In the genomic region with DNA sequence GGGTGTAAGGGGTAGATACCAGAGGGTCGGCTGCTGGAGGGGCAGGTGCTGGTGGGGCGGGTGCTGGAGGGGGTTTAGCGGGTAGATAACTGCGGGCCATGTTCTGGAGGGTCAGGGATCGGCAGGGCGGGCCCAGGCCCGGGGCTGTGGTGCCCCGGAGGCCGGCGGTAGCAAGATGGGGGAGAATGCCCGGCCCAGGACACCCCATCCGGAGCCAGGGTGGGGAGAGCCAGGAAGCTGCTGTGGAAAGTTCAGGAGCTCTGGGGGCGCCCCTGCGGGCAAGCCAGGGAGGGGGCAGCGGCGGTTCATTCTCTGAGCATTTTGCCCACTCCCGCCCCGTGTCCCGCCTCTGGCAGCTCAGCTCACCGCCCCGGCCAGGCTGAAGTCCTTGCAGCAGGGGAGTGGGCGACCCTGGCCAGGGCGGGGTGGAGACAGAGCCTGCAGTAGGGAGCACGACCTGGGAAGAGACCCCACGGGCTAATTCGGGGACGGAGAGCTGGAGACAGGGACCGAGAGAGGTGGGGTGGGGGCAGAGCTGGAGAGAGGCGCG, we compare ENCODE assay signal across 10 cellular contexts. TPM values are rescaled to one million over a fixed set of nuclear protein-coding genes. Genes with fewer than 3 reads are reported as not detected.
A peak's percentile ranks its signal among the peaks of the same experiment; 100 is the strongest.
DNase-seq lines count a peak whose midpoint lies in the region; ATAC-seq and TF ChIP-seq lines count a peak whose summit lies in the region.
"Had no signal": no experiment of that assay in that cellular context is flagged by ENCODE, and none has a peak within 500 bp of the region (broad histone marks: within the 10 kb centered on the region; RNA-seq: fewer than 3 reads in every experiment).

No MANE protein-coding gene starts in this region.

- H3K36me3 Mint-ChIP-seq in activated T-cell treated with anti-CD3 and anti-CD28 coated beads, Interleukin-2, amount 50 U/mL, for 24 hours (ENCODE audit: low read depth), result peaks cover 14% of the 10 kb centered on the region
- peaks cover 12% of the 10 kb centered on the region for H3K36me3 Mint-ChIP-seq in T-cell

- H3K4me1 ChIP-seq in left lung, result peaks cover 6 to 7% of the 10 kb centered on the region in 2 donors
- H3K4me1 ChIP-seq in stomach, result peaks cover 17 to 26% (median 22%) of the 10 kb centered on the region in 4 donors

- peak overlapping the region; percentile 70 for H3K4me3 Mint-ChIP-seq in activated T-cell treated with anti-CD3 and anti-CD28 coated beads, Interleukin-2, amount 50 U/mL, for 24 hours
- peak overlapping the region in 2 of 3 donors; percentile 34 to 62 for H3K4me3 Mint-ChIP-seq in T-cell

- H3K4me3 ChIP-seq in left lung (peak overlapping the region; percentile 15 to 29), stomach (peak overlapping the region; percentile 36 to 55 (median 40))

- intact Hi-C loops in left lung (cut with DNase I) (no loop called here), stomach (cut with DNase I; ENCODE audit: low total_unique reads) (no loop called here)

- H3K9me3 Mint-ChIP-seq in activated T-cell treated with anti-CD3 and anti-CD28 coated beads, Interleukin-2, amount 50 U/mL, for 24 hours, result peaks cover 20% of the 10 kb centered on the region
- H3K9me3 Mint-ChIP-seq in T-cell, result peaks cover 0 to 17% (median 8%) of the 10 kb centered on the region in 3 donors

- H3K9me3 ChIP-seq in left lung (peaks cover 0 to 19% of the 10 kb centered on the region in 2 donors), stomach (peaks cover 14 to 27% (median 26%) of the 10 kb centered on the region in 4 donors)

- H3K27ac ChIP-seq in left lung (no peak overlapping the region), stomach (peak overlapping the region; percentile 34 to 72 (median 66))

- 1 to 2% (median 1%) methylated on average over 23 to 30 of the region's 30 CpGs for WGBS in stomach, 5 donors

- CTCF ChIA-PET in T-cell (lab: Charles Lee), result no interaction called here

- peaks cover 51% of the 10 kb centered on the region for H3K27me3 Mint-ChIP-seq in activated T-cell treated with anti-CD3 and anti-CD28 coated beads, Interleukin-2, amount 50 U/mL, for 24 hours
- peaks cover 40 to 48% of the 10 kb centered on the region in 2 donors for H3K27me3 Mint-ChIP-seq in T-cell

- TF ChIP-seq CTCF in left lung (IDR thresholded peaks at IDR 0.05) (no peak), stomach (IDR thresholded peaks at IDR 0.05) (no peak)

- H3K27ac Mint-ChIP-seq in activated T-cell treated with anti-CD3 and anti-CD28 coated beads, Interleukin-2, amount 50 U/mL, for 24 hours, result no peak overlapping the region
- H3K27ac Mint-ChIP-seq in T-cell, result no peak overlapping the region

- H3K27me3 ChIP-seq in left lung (peaks cover 17 to 61% of the 10 kb centered on the region in 2 donors), stomach (peaks cover 0 to 58% (median 18%) of the 10 kb centered on the region in 3 donors)

- no peak for TF ChIP-seq POLR2A in stomach (IDR thresholded peaks at IDR 0.05)

- peaks cover 16% of the 10 kb centered on the region for H3K4me1 Mint-ChIP-seq in activated T-cell treated with anti-CD3 and anti-CD28 coated beads, Interleukin-2, amount 50 U/mL, for 24 hours (ENCODE audit: low read depth)
- H3K4me1 Mint-ChIP-seq in T-cell, result peaks cover 12 to 27% (median 18%) of the 10 kb centered on the region in 3 donors

- POLR2A ChIA-PET in T-cell (lab: Charles Lee), result no interaction called here

- no peak for TF ChIP-seq EP300 in stomach (IDR thresholded peaks at IDR 0.05)

- ATAC-seq in T-cell (replicated peaks in 1 of 4) (peak in 2 of 4 experiments; percentile 13 to 29), left lung (peak; percentile 44)

- DNase-seq in activated T-cell treated with anti-CD3 and anti-CD28 coated beads, Interleukin-2, amount 50 U/mL, for 24 hours, result no peak
- DNase-seq in activated T-cell treated with anti-CD3 and anti-CD28 coated beads, Interleukin-2, amount 50 U/mL, for 1 hour, result no peak
- DNase-seq in T-cell, result no peak
- DNase-seq in left lung, result no peak
- no peak for DNase-seq in stomach
- no peak for DNase-seq in NCI-H2107 treated with DMSO at 0.1 percent for 48 hours (lab: John Stamatoyannopoulos, UW; ENCODE audit: unreplicated experiment)
- no peak for DNase-seq in A172 (ENCODE audit: low spot score)
- DNase-seq in NCI-H1105 (lab: John Stamatoyannopoulos, UW), result no peak
- DNase-seq: activated CD4-positive, alpha-beta T cell treated with anti-CD3 and anti-CD28 coated beads for 48 hours had no signal

- H3K36me3 ChIP-seq in left lung (no peaks in the 10 kb centered on the region), stomach (no peaks in the 10 kb centered on the region)

RNA-seq across cellular contexts. Expression of gene PRRT1B, which starts 0.5 kb away (rescaled TPM):
- total RNA-seq in T-cell (not detected), left lung (1 to 10 TPM; 2.1 to 3.6 TPM), stomach (10 to 100 TPM in 1 of 5 donors, 1 to 10 TPM in 1, under 1 TPM in 1, not detected in 2; 0.73 to 10.9 (median 1.8) TPM)
- 1 to 10 TPM in 2 of 3 donors, under 1 TPM in 1; 0.48 to 3.7 (median 1.4) TPM for polyA plus RNA-seq in stomach
- not detected in 2 replicates for total RNA-seq in A172 (2014; rRNA removed; shearing (Covaris generic))
- total RNA-seq: ureter had no signal

RNA-seq across cellular contexts. Expression of gene UCK1, which starts 14.8 kb away (rescaled TPM):
- total RNA-seq in T-cell, result 10 to 100 TPM; 20.0 to 34.7 (median 32.0) TPM
- 10 to 100 TPM; 24.2 to 25.9 TPM for total RNA-seq in left lung
- 100 to 1,000 TPM in 1 of 5 donors, 10 to 100 TPM in 3, 1 to 10 TPM in 1; 9.9 to 143 (median 37.9) TPM for total RNA-seq in stomach
- 10 to 100 TPM; 23.2 to 34.1 (median 29.2) TPM for polyA plus RNA-seq in stomach
- total RNA-seq in A172 (2014; rRNA removed; shearing (Covaris generic)), result 11.2 and 15.9 TPM in 2 replicates

RNA-seq across cellular contexts. Expression of gene POMT1, which starts 43.1 kb away (rescaled TPM):
- total RNA-seq in T-cell (10 to 100 TPM; 45.3 to 74.4 (median 56.9) TPM), left lung (10 to 100 TPM; 20.3 to 32.6 TPM), stomach (10 to 100 TPM in 3 of 5 donors, 1 to 10 TPM in 2; 3.5 to 59.7 (median 15.4) TPM)
- 10 to 100 TPM in 2 of 3 donors, 1 to 10 TPM in 1; 8.7 to 20.3 (median 18.0) TPM for polyA plus RNA-seq in stomach
- total RNA-seq in A172 (2014; rRNA removed; shearing (Covaris generic)), result 22.0 and 26.4 TPM in 2 replicates

Comparison
In these comparisons a context has a peak if more than half of its experiments do, and no peak if none do; other contexts are left out.
1. H3K27ac ChIP-seq: peak in stomach (5 of 5); none in left lung (0 of 2).